Comparison of ENCODE assay signal across 2 cellular contexts in genomic region chr1:109782514-109782913, GRCh38.
TF ChIP-seq lines count a peak whose summit lies in the region.

No MANE protein-coding gene starts in this region.

TF ChIP-seq in liver, 16 proteins besides CTCF, POLR2A, EP300 and RAD21:
- TF ChIP-seq RXRA (IDR thresholded peaks at IDR 0.05) = peak in 1 of 2 donors; percentile 8
- TF ChIP-seq NR2F2 (IDR thresholded peaks at IDR 0.05) = peak; percentile 54
- no peak for TF ChIP-seq TAF1 (conservative IDR thresholded peaks at IDR 0.05)
- TF ChIP-seq SP1 (IDR thresholded peaks at IDR 0.05) = no peak
TF ChIP-seq in liver: peak in this region for 2.

TF ChIP-seq in HepG2, 621 proteins besides CTCF, POLR2A, EP300 and RAD21:
- TF ChIP-seq LCORL (IDR thresholded peaks at IDR 0.05) (no peak), LCORL (CRISPR knock-in tag; IDR thresholded peaks at IDR 0.05) (no peak), RNF2 (conservative IDR thresholded peaks at IDR 0.05; ENCODE audit: low read depth) (no peak), ZSCAN31 (CRISPR knock-in tag; IDR thresholded peaks at IDR 0.05; ENCODE audit: low read depth) (no peak), RFXANK (CRISPR knock-in tag; IDR thresholded peaks at IDR 0.05) (no peak), HDAC1 (CRISPR knock-in tag; IDR thresholded peaks at IDR 0.05) (no peak), ZNF780A (CRISPR knock-in tag; IDR thresholded peaks at IDR 0.05) (no peak), SMC3 (IDR thresholded peaks at IDR 0.05; ENCODE audit: low read length) (no peak), ZNF589 (CRISPR knock-in tag; conservative IDR thresholded peaks at IDR 0.05) (no peak), ATF5 (CRISPR knock-in tag; IDR thresholded peaks at IDR 0.05; ENCODE audit: low read depth) (no peak), MXD3 (CRISPR knock-in tag; IDR thresholded peaks at IDR 0.05) (no peak), CBX2 (IDR thresholded peaks at IDR 0.05; ENCODE audit: low read depth, low read length) (no peak), CBX2 (CRISPR knock-in tag; IDR thresholded peaks at IDR 0.05; ENCODE audit: low read depth) (no peak), NONO (IDR thresholded peaks at IDR 0.05) (no peak), NONO (CRISPR knock-in tag; conservative IDR thresholded peaks at IDR 0.05) (no peak), ATF6 (CRISPR knock-in tag; conservative IDR thresholded peaks at IDR 0.05) (no peak), HNRNPUL1 (IDR thresholded peaks at IDR 0.05; ENCODE audit: low read depth, low read length) (no peak), FOSL1 (CRISPR knock-in tag; IDR thresholded peaks at IDR 0.05; ENCODE audit: borderline replicate concordance) (no peak), JARID2 (CRISPR knock-in tag; IDR thresholded peaks at IDR 0.05; ENCODE audit: insufficient replicate concordance) (no peak), BCL6 (CRISPR knock-in tag; IDR thresholded peaks at IDR 0.05) (no peak)
